ENCODE assay signal across 8 cellular contexts in genomic region chr19:17303167-17303939, GRCh38. TPM values are rescaled to one million over a fixed set of nuclear protein-coding genes. Genes with fewer than 3 reads are reported as not detected.
A peak's percentile ranks its signal among the peaks of the same experiment; 100 is the strongest.
DNase-seq lines count a peak whose midpoint lies in the region; ATAC-seq and FAIRE-seq lines count a peak whose summit lies in the region.

Gene ABHD8 (minus strand): TSS chr19:17303425. CDS start chr19:17301616, 1,809 bp downstream.

- peak; percentile 95 for FAIRE-seq in HTR-8/SVneo (lab: Jason Lieb, UNC)
- FAIRE-seq in endometrium (lab: Jason Lieb, UNC) = peak; percentile 35

- peaks cover 6% of the 10 kb centered on the region for H3K4me1 ChIP-seq in mesodermal cell (ENCODE audit: control insufficient read depth, insufficient read depth, low read length, poor library complexity, severe bottlenecking)

- peaks cover 15% of the 10 kb centered on the region for H3K36me3 ChIP-seq in mesodermal cell (ENCODE audit: control insufficient read depth, insufficient read depth, low read length)

- DNase-seq in COLO668 (lab: John Stamatoyannopoulos, UW; ENCODE audit: unreplicated experiment) (peak; percentile 96), HTR-8/SVneo (ENCODE audit: insufficient read length, low spot score) (peak; percentile 97), NOMO-1 treated with DMSO at 0.1 percent for 48 hours (lab: John Stamatoyannopoulos, UW; ENCODE audit: unreplicated experiment) (peak; percentile 89)
- peak; percentile 82 for DNase-seq in activated CD8-positive, alpha-beta memory T cell treated with anti-CD3 and anti-CD28 coated beads, Interleukin-2, amount 50 U/mL, for 24 hours (ENCODE audit: extremely low read depth)
- DNase-seq in stimulated activated CD8-positive, alpha-beta memory T cell treated with anti-CD3 and anti-CD28 coated beads, Interleukin-15, amount 100 ng/mL, for 1 hour (ENCODE audit: low read depth) = peak; percentile 86

- 3 to 7% methylated on average over 42 to 52 of the region's 52 CpGs for WGBS in mesodermal cell (ENCODE audit: insufficient coverage in 2 of 2), 2 experiments

- peak; percentile 46 for ATAC-seq in GM19467 (IDR thresholded peaks at IDR 0.05; ENCODE audit: unreplicated experiment)

- no peak within 1 kb of the TSS for H3K27ac ChIP-seq in mesodermal cell (ENCODE audit: low read depth, low read length, severe bottlenecking)

- H3K9me3 ChIP-seq in mesodermal cell (ENCODE audit: control insufficient read depth, low read length) = peaks cover 2% of the 10 kb centered on the region

- peak within 1 kb of the TSS; percentile 50 for H3K4me3 ChIP-seq in mesodermal cell (ENCODE audit: extremely low read depth, insufficient read depth, low read length, poor library complexity, severe bottlenecking)

RNA-seq across cellular contexts. Expression of gene ABHD8, which starts in this region (rescaled TPM):
- 6.3 TPM for polyA plus RNA-seq in mesodermal cell (2013, experiment 1 of 2)
- polyA plus RNA-seq in mesodermal cell (2013, experiment 2 of 2) = 5.8 TPM
